In genomic region chr16:30068333-30068732, GRCh38 we compare ENCODE assay signal across 10 cellular contexts. TPM values are rescaled to one million over a fixed set of nuclear protein-coding genes. Genes with fewer than 3 reads are reported as not detected.
DNase-seq lines count a peak whose midpoint lies in the region; ATAC-seq and TF ChIP-seq lines count a peak whose summit lies in the region.
"Had no signal": no experiment of that assay in that cellular context is flagged by ENCODE, and none has a peak within 500 bp of the region (broad histone marks: within the 10 kb centered on the region; RNA-seq: fewer than 3 reads in every experiment).

No MANE protein-coding gene starts in this region.

- no peaks in the 10 kb centered on the region for H3K27me3 ChIP-seq in heart right ventricle
- no peaks in the 10 kb centered on the region for H3K27me3 ChIP-seq in right cardiac atrium (ENCODE audit: control insufficient read depth, insufficient read depth)
- no peaks in the 10 kb centered on the region for H3K27me3 ChIP-seq in transverse colon
- H3K27me3 ChIP-seq: foreskin keratinocyte had no signal

- peak overlapping the region; percentile 59 for H3K4me3 Mint-ChIP-seq in activated CD8-positive, alpha-beta T cell treated with anti-CD3 and anti-CD28 coated beads, Interleukin-2, amount 10 ng/mL, durations not matched to agents 7 days and 5 days

- H3K4me1 ChIP-seq in heart right ventricle (peaks cover 16 to 64% (median 59%) of the 10 kb centered on the region in 9 donors), right cardiac atrium (ENCODE audit: control insufficient read depth, insufficient read depth, low read length) (peaks cover 17% of the 10 kb centered on the region), transverse colon (peaks cover 36 to 59% (median 50%) of the 10 kb centered on the region in 4 donors)

- H3K9me3 ChIP-seq in heart right ventricle: no peaks in the 10 kb centered on the region
- no peaks in the 10 kb centered on the region for H3K9me3 ChIP-seq in right cardiac atrium (ENCODE audit: control insufficient read depth, low read length)
- H3K9me3 ChIP-seq in transverse colon: no peaks in the 10 kb centered on the region

- in situ Hi-C loops in transverse colon (cut with MboI; ENCODE audit: low pct_ligation_motif_present in 1 of 4, low pct_unique_long_range_greater_than_20kb in 1 of 4, low sequenced_read_pairs in 3 of 4): no loop called here

- no peaks in the 10 kb centered on the region for H3K9me3 Mint-ChIP-seq in activated CD8-positive, alpha-beta T cell treated with anti-CD3 and anti-CD28 coated beads, Interleukin-2, amount 10 ng/mL, durations not matched to agents 7 days and 5 days (ENCODE audit: insufficient read depth)

- H3K4me1 Mint-ChIP-seq in activated CD8-positive, alpha-beta T cell treated with anti-CD3 and anti-CD28 coated beads, Interleukin-2, amount 10 ng/mL, durations not matched to agents 7 days and 5 days (ENCODE audit: low read depth): peaks cover 46% of the 10 kb centered on the region

- no peaks in the 10 kb centered on the region for H3K27me3 Mint-ChIP-seq in activated CD8-positive, alpha-beta T cell treated with anti-CD3 and anti-CD28 coated beads, Interleukin-2, amount 10 ng/mL, durations not matched to agents 7 days and 5 days (ENCODE audit: low read depth)

- TF ChIP-seq CTCF in heart right ventricle (IDR thresholded peaks at IDR 0.05) (no peak), transverse colon (IDR thresholded peaks at IDR 0.05) (no peak)

- intact Hi-C loops in heart right ventricle (cut with DNase I) (loop anchor here in 2 of 10 donors (5.0 to 10.0 kb wide), 3 partner anchors 96 to 466 kb away; partner anchors contain the start of genes TAOK2 (in 1 of the 2) and ZNF747 (in 1 of the 2)), left ventricle myocardium superior (cut with micrococcal nuclease) (no loop called here), right cardiac atrium (cut with DNase I) (no loop called here), transverse colon (cut with DNase I; ENCODE audit: low total_unique reads) (no loop called here)

- TF ChIP-seq EP300 in transverse colon (IDR thresholded peaks at IDR 0.05; ENCODE audit: low read depth): no peak

- POLR2A ChIA-PET in activated CD8-positive, alpha-beta T cell treated with anti-CD3 and anti-CD28 coated beads, Interleukin-2, amount 10 ng/mL, durations not matched to agents 7 days and 5 days (lab: Charles Lee): interaction anchor here (1.3 to 5.6 kb wide), 3 partner anchors 11 to 117 kb away, joined by 3 to 60 read pairs (median 34); partner anchors contain the start of genes CORO1A, TBX6 and YPEL3
- POLR2A ChIA-PET in HEK293T (lab: Yijun Ruan, JAX): no interaction called here

- peaks cover 8 to 76% (median 56%) of the 10 kb centered on the region in 9 donors for H3K36me3 ChIP-seq in heart right ventricle
- H3K36me3 ChIP-seq in transverse colon: peaks cover 3 to 50% (median 23%) of the 10 kb centered on the region in 4 donors

- H3K27ac Mint-ChIP-seq in activated CD8-positive, alpha-beta T cell treated with anti-CD3 and anti-CD28 coated beads, Interleukin-2, amount 10 ng/mL, durations not matched to agents 7 days and 5 days: peak overlapping the region; percentile 82

- peak overlapping the region in 8 of 10 donors; percentile 20 to 100 (median 98) for H3K27ac ChIP-seq in heart right ventricle
- peak overlapping the region; percentile 25 for H3K27ac ChIP-seq in right cardiac atrium (ENCODE audit: low read length)
- H3K27ac ChIP-seq in transverse colon: peak overlapping the region; percentile 91 to 99 (median 98)
- H3K27ac ChIP-seq: foreskin keratinocyte had no signal

- H3K4me3 ChIP-seq in heart right ventricle: peak overlapping the region in 7 of 10 donors; percentile 79 to 100 (median 93)
- H3K4me3 ChIP-seq in right cardiac atrium (ENCODE audit: low read length): no peak overlapping the region
- peak overlapping the region in 1 of 4 donors; percentile 87 for H3K4me3 ChIP-seq in transverse colon

- CTCF ChIA-PET in activated CD8-positive, alpha-beta T cell treated with anti-CD3 and anti-CD28 coated beads, Interleukin-2, amount 10 ng/mL, durations not matched to agents 7 days and 5 days (lab: Charles Lee): interaction anchor here (1.0 to 6.7 kb wide), 3 partner anchors 15 to 405 kb away, joined by 3 to 82 read pairs (median 64); partner anchors contain the start of genes SPN and TBX6
- CTCF ChIA-PET in HEK293T (lab: Yijun Ruan, JAX): interaction anchor here (0.6 to 1.6 kb wide), 2 partner anchors 13 to 301 kb away, joined by 3 to 4 read pairs; no protein-coding TSS in a partner anchor

- DNase-seq in heart right ventricle: no peak
- no peak for DNase-seq in left ventricle myocardium superior
- no peak for DNase-seq in activated CD8-positive, alpha-beta T cell treated with anti-CD3 and anti-CD28 coated beads, Interleukin-2, amount 10 ng/mL, durations not matched to agents 7 days and 5 days
- no peak for DNase-seq in right cardiac atrium
- no peak for DNase-seq in transverse colon
- no peak for DNase-seq in NCI-H2227 (lab: John Stamatoyannopoulos, UW; ENCODE audit: unreplicated experiment)
- DNase-seq in HEK293T (ENCODE audit: extremely low spot score): no peak
- DNase-seq in ecto neural progenitor cell (ENCODE audit: low spot score): no peak
- DNase-seq: DMS153, foreskin keratinocyte had no signal

- ATAC-seq in heart right ventricle (no peak), left ventricle myocardium superior (no peak), right cardiac atrium (no peak)
- ATAC-seq in activated CD8-positive, alpha-beta T cell treated with anti-CD3 and anti-CD28 coated beads, Interleukin-2, amount 10 ng/mL, durations not matched to agents 7 days and 5 days: no peak
- ATAC-seq: foreskin keratinocyte had no signal

- no peak for TF ChIP-seq POLR2A in transverse colon (IDR thresholded peaks at IDR 0.05)

- 73 to 78% methylated on average over 9 of the region's 9 CpGs for WGBS in heart right ventricle, 2 donors
- 78% methylated on average over 9 of the region's 9 CpGs for WGBS in right cardiac atrium
- 71 to 80% methylated on average over 4 to 9 of the region's 9 CpGs for WGBS in transverse colon (ENCODE audit: low coverage in 1 of 2), 2 donors

- H3K36me3 Mint-ChIP-seq in activated CD8-positive, alpha-beta T cell treated with anti-CD3 and anti-CD28 coated beads, Interleukin-2, amount 10 ng/mL, durations not matched to agents 7 days and 5 days (ENCODE audit: low read depth): peaks cover 80% of the 10 kb centered on the region

TF ChIP-seq in HEK293T, 16 proteins besides CTCF, POLR2A, EP300 and RAD21 (continues in another document):
- TF ChIP-seq HDGF (IDR thresholded peaks at IDR 0.05; ENCODE audit: borderline replicate concordance) (no peak), SP1 (IDR thresholded peaks at IDR 0.05) (no peak), ZNF384 (IDR thresholded peaks at IDR 0.05) (no peak), BHLHE40 (IDR thresholded peaks at IDR 0.05; ENCODE audit: borderline replicate concordance) (no peak), TARDBP (IDR thresholded peaks at IDR 0.05) (no peak), ARNT (IDR thresholded peaks at IDR 0.05) (no peak), SUZ12 (IDR thresholded peaks at IDR 0.05) (no peak), FOXA1 (IDR thresholded peaks at IDR 0.05) (no peak), LEF1 (IDR thresholded peaks at IDR 0.05; ENCODE audit: borderline replicate concordance) (no peak), L3MBTL2 (conservative IDR thresholded peaks at IDR 0.05) (no peak), FOXM1 (IDR thresholded peaks at IDR 0.05; ENCODE audit: borderline replicate concordance) (no peak), CTBP1 (IDR thresholded peaks at IDR 0.05; ENCODE audit: borderline replicate concordance) (no peak)

RNA-seq across cellular contexts. Expression of gene ALDOA, which starts 2.8 kb away (rescaled TPM):
- total RNA-seq in heart right ventricle: 1,000 to 10,000 TPM; 3,057 to 4,582 (median 3,914) TPM
- polyA plus RNA-seq in heart right ventricle: 1,000 to 10,000 TPM; 2,873 to 3,079 TPM
- 4,258 TPM for total RNA-seq in left ventricle myocardium superior
- 1,000 to 10,000 TPM; 1,738 to 1,843 TPM for total RNA-seq in activated CD8-positive, alpha-beta T cell treated with anti-CD3 and anti-CD28 coated beads, Interleukin-2, amount 10 ng/mL, durations not matched to agents 7 days and 5 days
- total RNA-seq in right cardiac atrium: 1,000 to 10,000 TPM; 2,625 to 3,581 (median 3,363) TPM
- 3,115 TPM for polyA plus RNA-seq in right cardiac atrium
- 1,000 to 10,000 TPM in 2 of 4 donors, 100 to 1,000 TPM in 2; 778 to 1,392 (median 1,174) TPM for total RNA-seq in transverse colon

RNA-seq across cellular contexts. Expression of gene PPP4C, which starts 7.5 kb away (rescaled TPM):
- total RNA-seq in heart right ventricle (10 to 100 TPM; 35.2 to 50.0 (median 42.4) TPM), left ventricle myocardium superior (33.1 TPM), right cardiac atrium (10 to 100 TPM; 31.3 to 40.8 (median 36.0) TPM), transverse colon (10 to 100 TPM; 17.7 to 92.3 (median 74.3) TPM)
- polyA plus RNA-seq in heart right ventricle (10 to 100 TPM; 34.5 to 82.1 TPM), right cardiac atrium (51.8 TPM)
- 100 to 1,000 TPM; 157 TPM for total RNA-seq in activated CD8-positive, alpha-beta T cell treated with anti-CD3 and anti-CD28 coated beads, Interleukin-2, amount 10 ng/mL, durations not matched to agents 7 days and 5 days

RNA-seq across cellular contexts. Expression of gene TBX6, which starts 23.4 kb away (rescaled TPM):
- total RNA-seq in heart right ventricle (1 to 10 TPM in 1 of 10 donors, under 1 TPM in 9; 0.28 to 1.4 (median 0.57) TPM), left ventricle myocardium superior (0.79 TPM), right cardiac atrium (1 to 10 TPM in 2 of 4 donors, under 1 TPM in 2; 0.67 to 1.2 (median 1.0) TPM), transverse colon (1 to 10 TPM in 1 of 4 donors, under 1 TPM in 1, not detected in 2; 0.82 to 2.2 TPM)
- polyA plus RNA-seq in heart right ventricle (1 to 10 TPM in 1 of 2 donors, under 1 TPM in 1; 0.28 to 1.7 TPM), right cardiac atrium (0.93 TPM)
- 1 to 10 TPM; 1.3 TPM for total RNA-seq in activated CD8-positive, alpha-beta T cell treated with anti-CD3 and anti-CD28 coated beads, Interleukin-2, amount 10 ng/mL, durations not matched to agents 7 days and 5 days

RNA-seq across cellular contexts. Expression of gene YPEL3, which starts 27.7 kb away (rescaled TPM):
- 100 to 1,000 TPM in 1 of 10 donors, 10 to 100 TPM in 9; 31.5 to 117 (median 42.6) TPM for total RNA-seq in heart right ventricle
- 100 to 1,000 TPM in 1 of 2 donors, 10 to 100 TPM in 1; 75.5 to 203 TPM for polyA plus RNA-seq in heart right ventricle
- 66.0 TPM for total RNA-seq in left ventricle myocardium superior
- total RNA-seq in activated CD8-positive, alpha-beta T cell treated with anti-CD3 and anti-CD28 coated beads, Interleukin-2, amount 10 ng/mL, durations not matched to agents 7 days and 5 days: 10 to 100 TPM; 29.4 to 34.5 TPM
- 10 to 100 TPM; 54.4 to 79.2 (median 71.2) TPM for total RNA-seq in right cardiac atrium
- 118 TPM for polyA plus RNA-seq in right cardiac atrium
- 100 to 1,000 TPM in 3 of 4 donors, 10 to 100 TPM in 1; 90.8 to 154 (median 125) TPM for total RNA-seq in transverse colon

RNA-seq across cellular contexts. Expression of gene TLCD3B, which starts 37.3 kb away (rescaled TPM):
- total RNA-seq in heart right ventricle (not detected), left ventricle myocardium superior (not detected), right cardiac atrium (not detected), transverse colon (not detected)
- polyA plus RNA-seq in heart right ventricle (under 1 TPM in 1 of 2 donors, not detected in 1; 0.29 TPM), right cardiac atrium (not detected)
- total RNA-seq in activated CD8-positive, alpha-beta T cell treated with anti-CD3 and anti-CD28 coated beads, Interleukin-2, amount 10 ng/mL, durations not matched to agents 7 days and 5 days: 1 to 10 TPM; 4.6 TPM
- polyA plus RNA-seq: foreskin keratinocyte had no signal

Comparison
In these comparisons a context has a peak if more than half of its experiments do, and no peak if none do; other contexts are left out.
1. H3K27ac ChIP-seq: peak in every context shown above with its lines; median percentile 98 in transverse colon; 98 in heart right ventricle; 25 in right cardiac atrium.